In genomic region chr22:49929553-49929979, GRCh38 we compare ENCODE assay signal across 8 cellular contexts. TPM values are rescaled to one million over a fixed set of nuclear protein-coding genes. Genes with fewer than 3 reads are reported as not detected.
DNase-seq lines count a peak whose midpoint lies in the region; ATAC-seq and TF ChIP-seq lines count a peak whose summit lies in the region.

No MANE protein-coding gene starts in this region.

- DNase-seq in AG08396 (ENCODE audit: low spot score) = peak; percentile 92
- peak; percentile 42 for DNase-seq in NCI-H2171 (lab: John Stamatoyannopoulos, UW)
- DNase-seq in activated T-cell treated with anti-CD3 and anti-CD28 coated beads for 1 hour (ENCODE audit: low read depth) = peak; percentile 74
- DNase-seq in esophagus squamous epithelium (lab: John Stamatoyannopoulos, UW) = no peak
- DNase-seq in ovary = peak in 4 of 5 donors; percentile 68 to 82 (median 76)
- DNase-seq in upper lobe of right lung = peak; percentile 86
- DNase-seq in DMS79 treated with DMSO at 0.1 percent for 48 hours (lab: John Stamatoyannopoulos, UW) = no peak

- H3K27ac ChIP-seq in esophagus squamous epithelium (peak overlapping the region in 1 of 4 donors; percentile 6), ovary (no peak overlapping the region), upper lobe of right lung (no peak overlapping the region)

- H3K4me1 ChIP-seq in esophagus squamous epithelium (peaks cover 34 to 60% (median 45%) of the 10 kb centered on the region in 3 donors), ovary (ENCODE audit: insufficient read depth) (peaks cover 4% of the 10 kb centered on the region), upper lobe of right lung (peaks cover 36% of the 10 kb centered on the region)

- no peak for TF ChIP-seq POLR2A in esophagus squamous epithelium (IDR thresholded peaks at IDR 0.05)
- no peak for TF ChIP-seq POLR2A in ovary (IDR thresholded peaks at IDR 0.05)

- H3K4me3 ChIP-seq in esophagus squamous epithelium = peak overlapping the region in 2 of 4 donors; percentile 27 to 58
- no peak overlapping the region for H3K4me3 ChIP-seq in ovary
- H3K4me3 ChIP-seq in upper lobe of right lung = no peak overlapping the region

- H3K27me3 ChIP-seq in esophagus squamous epithelium (peaks cover 0 to 18% (median 0%) of the 10 kb centered on the region in 4 donors), ovary (no peaks in the 10 kb centered on the region), upper lobe of right lung (peaks cover 9% of the 10 kb centered on the region)

- intact Hi-C loops in esophagus squamous epithelium (cut with DNase I) (loop anchor here (2.0 to 10.0 kb wide), 4 partner anchors 63 to 285 kb away; no protein-coding TSS in a partner anchor), ovary (cut with DNase I) (loop anchor here (2.0 to 10.0 kb wide), 4 partner anchors 101 to 283 kb away; no protein-coding TSS in a partner anchor), upper lobe of right lung (cut with DNase I) (no loop called here)

- TF ChIP-seq EP300 in ovary (IDR thresholded peaks at IDR 0.05) = no peak

- H3K9me3 ChIP-seq in esophagus squamous epithelium (no peaks in the 10 kb centered on the region), ovary (no peaks in the 10 kb centered on the region), upper lobe of right lung (no peaks in the 10 kb centered on the region)

- H3K36me3 ChIP-seq in esophagus squamous epithelium = peaks cover 0 to 23% (median 0%) of the 10 kb centered on the region in 3 donors
- no peaks in the 10 kb centered on the region for H3K36me3 ChIP-seq in ovary
- H3K36me3 ChIP-seq in upper lobe of right lung = no peaks in the 10 kb centered on the region

- TF ChIP-seq CTCF in esophagus squamous epithelium (IDR thresholded peaks at IDR 0.05) (peak; percentile 60 to 99 (median 97)), ovary (IDR thresholded peaks at IDR 0.05) (peak; percentile 63 to 98 (median 96)), upper lobe of right lung (IDR thresholded peaks at IDR 0.05) (peak; percentile 72)

- ATAC-seq in GM18907 (IDR thresholded peaks at IDR 0.05; ENCODE audit: unreplicated experiment) (peak; percentile 40), upper lobe of right lung (peak; percentile 73)

- WGBS in esophagus squamous epithelium, 2 donors = no CpG with 5 or more reads among the region's 42 CpGs
- 2 to 3% (median 3%) methylated on average over 25 to 42 of the region's 42 CpGs for WGBS in ovary, 3 donors

RNA-seq across cellular contexts. Expression of gene CRELD2, which starts 11.1 kb away (rescaled TPM):
- total RNA-seq in esophagus squamous epithelium = 10 to 100 TPM; 22.7 to 45.7 (median 35.5) TPM
- 10 to 100 TPM; 12.9 to 53.4 (median 27.8) TPM for total RNA-seq in ovary
- polyA plus RNA-seq in ovary = 10 to 100 TPM in 1 of 2 donors, 1 to 10 TPM in 1; 9.5 to 21.4 TPM
- 44.2 TPM for total RNA-seq in upper lobe of right lung

RNA-seq across cellular contexts. Expression of gene ALG12, which starts 11.3 kb away (rescaled TPM):
- 10 to 100 TPM; 12.8 to 16.6 (median 13.0) TPM for total RNA-seq in esophagus squamous epithelium
- 10 to 100 TPM; 10.5 to 19.2 (median 15.5) TPM for total RNA-seq in ovary
- 10 to 100 TPM in 1 of 2 donors, 1 to 10 TPM in 1; 3.5 to 10.3 TPM for polyA plus RNA-seq in ovary
- 28.1 TPM for total RNA-seq in upper lobe of right lung

RNA-seq across cellular contexts. Expression of gene PIM3, which starts 31.0 kb away (rescaled TPM):
- 10 to 100 TPM; 43.8 to 75.7 (median 52.1) TPM for total RNA-seq in esophagus squamous epithelium
- total RNA-seq in ovary = 100 to 1,000 TPM in 1 of 7 donors, 10 to 100 TPM in 6; 29.7 to 291 (median 45.3) TPM
- 10 to 100 TPM in 1 of 2 donors, 1 to 10 TPM in 1; 7.3 to 34.1 TPM for polyA plus RNA-seq in ovary
- 119 TPM for total RNA-seq in upper lobe of right lung

Comparison
In these comparisons a context has a peak if more than half of its experiments do, and no peak if none do; other contexts are left out.
1. DNase-seq: peak in AG08396 (single experiment), NCI-H2171 (single experiment), activated T-cell treated with anti-CD3 and anti-CD28 coated beads for 1 hour (single experiment), ovary (4 of 5) and upper lobe of right lung (single experiment); none in esophagus squamous epithelium (single experiment) and DMS79 treated with DMSO at 0.1 percent for 48 hours (single experiment).
2. Peak in every context shown above with its lines, with median percentiles within 50 percentile points of each other: CTCF ChIP-seq.